Comparison of ENCODE assay signal across 1 cellular context in the genomic region with DNA sequence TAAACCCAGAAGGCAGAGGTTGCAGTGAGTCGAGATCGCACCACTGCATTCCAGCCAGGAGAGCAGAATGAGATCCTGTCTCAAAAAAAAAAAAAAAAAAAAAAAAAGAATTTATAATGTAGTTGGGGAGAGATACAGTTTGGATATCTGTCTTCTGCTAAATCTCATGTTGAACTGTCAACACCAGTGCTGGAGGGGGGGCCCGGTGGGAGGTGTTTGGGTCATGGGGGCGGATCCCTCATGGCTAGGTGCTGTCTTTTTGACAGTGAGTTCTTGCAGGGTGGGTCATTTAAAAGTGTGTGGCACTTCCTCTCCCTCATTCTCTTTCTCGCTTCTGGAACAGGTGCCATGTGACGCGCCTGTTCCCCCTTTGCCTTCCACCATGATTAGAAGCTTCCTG.
TF ChIP-seq lines count a peak whose summit lies in the region.

No MANE protein-coding gene starts in this region.

TF ChIP-seq in K562, 482 proteins besides CTCF, POLR2A, EP300 and RAD21 (continued from another document):
- TF ChIP-seq, protein P1, sequence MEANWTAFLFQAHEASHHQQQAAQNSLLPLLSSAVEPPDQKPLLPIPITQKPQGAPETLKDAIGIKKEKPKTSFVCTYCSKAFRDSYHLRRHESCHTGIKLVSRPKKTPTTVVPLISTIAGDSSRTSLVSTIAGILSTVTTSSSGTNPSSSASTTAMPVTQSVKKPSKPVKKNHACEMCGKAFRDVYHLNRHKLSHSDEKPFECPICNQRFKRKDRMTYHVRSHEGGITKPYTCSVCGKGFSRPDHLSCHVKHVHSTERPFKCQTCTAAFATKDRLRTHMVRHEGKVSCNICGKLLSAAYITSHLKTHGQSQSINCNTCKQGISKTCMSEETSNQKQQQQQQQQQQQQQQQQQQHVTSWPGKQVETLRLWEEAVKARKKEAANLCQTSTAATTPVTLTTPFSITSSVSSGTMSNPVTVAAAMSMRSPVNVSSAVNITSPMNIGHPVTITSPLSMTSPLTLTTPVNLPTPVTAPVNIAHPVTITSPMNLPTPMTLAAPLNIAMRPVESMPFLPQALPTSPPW (CRISPR knock-in tag; IDR thresholded peaks at IDR 0.05): peak; percentile 35; the same call in 1 of the 2 replicates
- TF ChIP-seq, protein P2, sequence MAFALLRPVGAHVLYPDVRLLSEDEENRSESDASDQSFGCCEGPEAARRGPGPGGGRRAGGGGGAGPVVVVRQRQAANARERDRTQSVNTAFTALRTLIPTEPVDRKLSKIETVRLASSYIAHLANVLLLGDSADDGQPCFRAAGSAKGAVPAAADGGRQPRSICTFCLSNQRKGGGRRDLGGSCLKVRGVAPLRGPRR (CRISPR knock-in tag; IDR thresholded peaks at IDR 0.05): no peak
- TF ChIP-seq, protein P3, sequence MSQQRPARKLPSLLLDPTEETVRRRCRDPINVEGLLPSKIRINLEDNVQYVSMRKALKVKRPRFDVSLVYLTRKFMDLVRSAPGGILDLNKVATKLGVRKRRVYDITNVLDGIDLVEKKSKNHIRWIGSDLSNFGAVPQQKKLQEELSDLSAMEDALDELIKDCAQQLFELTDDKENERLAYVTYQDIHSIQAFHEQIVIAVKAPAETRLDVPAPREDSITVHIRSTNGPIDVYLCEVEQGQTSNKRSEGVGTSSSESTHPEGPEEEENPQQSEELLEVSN (IDR thresholded peaks at IDR 0.05; ENCODE audit: borderline replicate concordance in 1 of 2, extremely low read depth in 1 of 2, insufficient read depth in 1 of 2, insufficient read length in 1 of 2, low read depth in 1 of 2, low read length in 1 of 2, poor library complexity in 1 of 2, severe bottlenecking in 1 of 2): no peak
- TF ChIP-seq MEIS2 (IDR thresholded peaks at IDR 0.05; ENCODE audit: partially characterized antibody) (peak; percentile 23), NONO (IDR thresholded peaks at IDR 0.05; ENCODE audit: low read depth in 2 of 2, low read length in 1 of 2) (no peak), ESRRA (IDR thresholded peaks at IDR 0.05; ENCODE audit: borderline replicate concordance, low read depth) (no peak)
